In the genomic region with DNA sequence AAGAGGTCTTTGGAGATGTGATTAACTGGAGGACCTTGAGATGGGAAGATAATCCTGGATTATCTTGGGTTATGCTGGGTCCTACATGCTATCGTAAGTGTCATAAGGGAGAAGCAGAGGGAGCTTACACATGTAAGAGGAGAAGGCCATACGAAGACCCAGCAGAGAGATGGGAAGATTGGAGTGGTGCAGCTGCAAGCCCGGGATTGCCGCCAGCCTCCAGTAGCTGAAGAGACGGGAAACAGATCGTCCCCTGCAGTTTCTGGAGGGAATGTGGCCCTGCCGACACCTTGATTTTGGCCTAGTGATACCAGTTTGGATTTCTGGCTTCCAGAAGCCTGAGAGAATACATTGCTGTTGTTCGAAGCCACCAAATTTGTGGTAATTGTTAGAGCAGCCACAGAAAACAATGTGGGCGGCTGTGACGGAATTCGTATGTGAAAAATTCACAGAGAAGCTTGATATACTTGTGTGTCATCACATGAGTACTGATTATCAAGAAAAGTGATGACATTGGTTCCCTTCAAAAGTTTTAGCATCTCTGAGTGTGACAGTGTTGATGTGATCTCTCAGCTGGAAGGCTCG, we compare ENCODE assay signal across 19 cellular contexts.
DNase-seq lines count a peak whose midpoint lies in the region; ATAC-seq and TF ChIP-seq lines count a peak whose summit lies in the region.
"Had no signal": no experiment of that assay in that cellular context is flagged by ENCODE, and none has a peak within 500 bp of the region (broad histone marks: within the 10 kb centered on the region; RNA-seq: fewer than 3 reads in every experiment).

No MANE protein-coding gene starts in this region.

- H3K27ac ChIP-seq in naive thymus-derived CD4-positive, alpha-beta T cell (ENCODE audit: low read depth, low read length) = no peak overlapping the region
- no peak overlapping the region for H3K27ac ChIP-seq in adrenal gland
- H3K27ac ChIP-seq: ascending aorta, heart left ventricle, KMS-11, Peyer's patch, spleen, thyroid gland had no signal

- peak; percentile 49 for DNase-seq in activated naive CD4-positive, alpha-beta T cell treated with Interleukin-2 at 50 U/mL for 16 hours
- DNase-seq in activated naive CD4-positive, alpha-beta T cell treated with anti-CD3 and anti-CD28 coated beads, Interleukin-2, amount 10 ng/mL, durations not matched to agents 7 days and 5 days = no peak
- peak; percentile 76 to 78 for DNase-seq in activated T-cell treated with anti-CD3 and anti-CD28 coated beads, Interleukin-2, amount 50 U/mL, for 48 hours
- no peak for DNase-seq in naive thymus-derived CD4-positive, alpha-beta T cell
- no peak for DNase-seq in stimulated activated effector memory CD8-positive, alpha-beta T cell treated with anti-CD3 and anti-CD28 coated beads, Interleukin-12 subunit alpha, Interleukin-12 subunit beta, amount 100 ng/mL, for 72 hours (ENCODE audit: low spot score in 2 of 2)
- no peak for DNase-seq in adrenal gland
- DNase-seq in NCI-H1092 (lab: John Stamatoyannopoulos, UW) = no peak
- DNase-seq in NCI-H446 treated with DMSO at 0.1 percent for 48 hours (lab: John Stamatoyannopoulos, UW) = no peak
- DNase-seq: endodermal cell, heart left ventricle, NCI-H1105, Peyer's patch, SK-N-SH, spleen, thyroid gland had no signal

- no peaks in the 10 kb centered on the region for H3K4me1 ChIP-seq in naive thymus-derived CD4-positive, alpha-beta T cell (ENCODE audit: control insufficient read depth in 2 of 2, insufficient read depth in 2 of 2, low read length in 2 of 2)
- H3K4me1 ChIP-seq in adrenal gland (replicated peaks in 1 of 2) = no peaks in the 10 kb centered on the region
- H3K4me1 ChIP-seq: ascending aorta, Peyer's patch, thyroid gland had no signal

- H3K4me3 Mint-ChIP-seq in activated naive CD4-positive, alpha-beta T cell treated with anti-CD3 and anti-CD28 coated beads, Interleukin-2, amount 10 ng/mL, durations not matched to agents 7 days and 5 days = no peak overlapping the region
- no peak overlapping the region for H3K4me3 Mint-ChIP-seq in naive thymus-derived CD4-positive, alpha-beta T cell
- H3K4me3 Mint-ChIP-seq in stimulated activated effector memory CD8-positive, alpha-beta T cell treated with anti-CD3 and anti-CD28 coated beads, Interleukin-12 subunit alpha, Interleukin-12 subunit beta, amount 100 ng/mL, for 72 hours = peak overlapping the region; percentile 63
- H3K4me3 Mint-ChIP-seq: endodermal cell, neural crest cell had no signal

- peaks cover 9 to 74% (median 36%) of the 10 kb centered on the region in 3 experiments for H3K36me3 ChIP-seq in naive thymus-derived CD4-positive, alpha-beta T cell (ENCODE audit: control insufficient read depth in 2 of 3, insufficient read depth in 3 of 3, low read length in 3 of 3)
- no peaks in the 10 kb centered on the region for H3K36me3 ChIP-seq in adrenal gland (replicated peaks in 1 of 2)
- H3K36me3 ChIP-seq: Peyer's patch, thyroid gland had no signal

- peaks cover 80% of the 10 kb centered on the region for H3K36me3 Mint-ChIP-seq in activated naive CD4-positive, alpha-beta T cell treated with anti-CD3 and anti-CD28 coated beads, Interleukin-2, amount 10 ng/mL, durations not matched to agents 7 days and 5 days
- peaks cover 0 to 58% (median 38%) of the 10 kb centered on the region in 5 donors for H3K36me3 Mint-ChIP-seq in naive thymus-derived CD4-positive, alpha-beta T cell
- H3K36me3 Mint-ChIP-seq in stimulated activated effector memory CD8-positive, alpha-beta T cell treated with anti-CD3 and anti-CD28 coated beads, Interleukin-12 subunit alpha, Interleukin-12 subunit beta, amount 100 ng/mL, for 72 hours = peaks cover 90% of the 10 kb centered on the region

- no peak overlapping the region for H3K27ac Mint-ChIP-seq in activated naive CD4-positive, alpha-beta T cell treated with anti-CD3 and anti-CD28 coated beads, Interleukin-2, amount 10 ng/mL, durations not matched to agents 7 days and 5 days
- H3K27ac Mint-ChIP-seq in naive thymus-derived CD4-positive, alpha-beta T cell = peak overlapping the region in 5 of 9 donors; percentile 41 to 72 (median 57)
- H3K27ac Mint-ChIP-seq in stimulated activated effector memory CD8-positive, alpha-beta T cell treated with anti-CD3 and anti-CD28 coated beads, Interleukin-12 subunit alpha, Interleukin-12 subunit beta, amount 100 ng/mL, for 72 hours = peak overlapping the region; percentile 99
- H3K27ac Mint-ChIP-seq: endodermal cell had no signal

- no peaks in the 10 kb centered on the region for H3K27me3 ChIP-seq in naive thymus-derived CD4-positive, alpha-beta T cell (ENCODE audit: control insufficient read depth in 2 of 2, insufficient read depth in 2 of 2, low read length in 2 of 2)
- no peaks in the 10 kb centered on the region for H3K27me3 ChIP-seq in adrenal gland
- H3K27me3 ChIP-seq: ascending aorta, heart left ventricle, Peyer's patch, spleen, thyroid gland had no signal

- TF ChIP-seq CTCF in adrenal gland (IDR thresholded peaks at IDR 0.05) = no peak

- peaks cover 13% of the 10 kb centered on the region for H3K4me1 Mint-ChIP-seq in activated naive CD4-positive, alpha-beta T cell treated with anti-CD3 and anti-CD28 coated beads, Interleukin-2, amount 10 ng/mL, durations not matched to agents 7 days and 5 days
- H3K4me1 Mint-ChIP-seq in naive thymus-derived CD4-positive, alpha-beta T cell = peaks cover 20 to 54% (median 34%) of the 10 kb centered on the region in 7 donors
- H3K4me1 Mint-ChIP-seq in stimulated activated effector memory CD8-positive, alpha-beta T cell treated with anti-CD3 and anti-CD28 coated beads, Interleukin-12 subunit alpha, Interleukin-12 subunit beta, amount 100 ng/mL, for 72 hours = peaks cover 73% of the 10 kb centered on the region

- CTCF ChIA-PET in activated naive CD4-positive, alpha-beta T cell treated with anti-CD3 and anti-CD28 coated beads, Interleukin-2, amount 10 ng/mL, durations not matched to agents 7 days and 5 days (lab: Charles Lee) = interaction anchor here (1.0 kb wide), 1 partner anchor 391 kb away, joined by 3 read pairs; the partner anchor contains the start of gene LSM11
- CTCF ChIA-PET in naive thymus-derived CD4-positive, alpha-beta T cell (lab: Charles Lee) = no interaction called here

- POLR2A ChIA-PET in naive thymus-derived CD4-positive, alpha-beta T cell (lab: Charles Lee) = no interaction called here

- intact Hi-C loops in naive thymus-derived CD4-positive, alpha-beta T cell (cut with micrococcal nuclease) = no loop called here
- intact Hi-C loops in adrenal gland (cut with DNase I) = no loop called here

- 93 to 96% (median 95%) methylated on average over 12 of the region's 12 CpGs for WGBS in adrenal gland, 4 donors

- no peaks in the 10 kb centered on the region for H3K9me3 Mint-ChIP-seq in activated naive CD4-positive, alpha-beta T cell treated with anti-CD3 and anti-CD28 coated beads, Interleukin-2, amount 10 ng/mL, durations not matched to agents 7 days and 5 days
- H3K9me3 Mint-ChIP-seq in naive thymus-derived CD4-positive, alpha-beta T cell = peaks cover 0 to 3% (median 0%) of the 10 kb centered on the region in 11 donors
- no peaks in the 10 kb centered on the region for H3K9me3 Mint-ChIP-seq in stimulated activated effector memory CD8-positive, alpha-beta T cell treated with anti-CD3 and anti-CD28 coated beads, Interleukin-12 subunit alpha, Interleukin-12 subunit beta, amount 100 ng/mL, for 72 hours
- H3K9me3 Mint-ChIP-seq: endodermal cell had no signal

- no peaks in the 10 kb centered on the region for H3K27me3 Mint-ChIP-seq in activated naive CD4-positive, alpha-beta T cell treated with anti-CD3 and anti-CD28 coated beads, Interleukin-2, amount 10 ng/mL, durations not matched to agents 7 days and 5 days
- H3K27me3 Mint-ChIP-seq in naive thymus-derived CD4-positive, alpha-beta T cell = no peaks in the 10 kb centered on the region

- TF ChIP-seq POLR2A in adrenal gland (IDR thresholded peaks at IDR 0.05) = no peak

- H3K9me3 ChIP-seq in naive thymus-derived CD4-positive, alpha-beta T cell (ENCODE audit: control insufficient read depth in 2 of 3, low read length in 3 of 3) = no peaks in the 10 kb centered on the region
- H3K9me3 ChIP-seq in adrenal gland (replicated peaks in 1 of 3) = no peaks in the 10 kb centered on the region
- H3K9me3 ChIP-seq: ascending aorta, heart left ventricle, Peyer's patch, SK-N-SH, spleen, thyroid gland had no signal

- no peak overlapping the region for H3K4me3 ChIP-seq in naive thymus-derived CD4-positive, alpha-beta T cell (ENCODE audit: low read length)
- no peak overlapping the region for H3K4me3 ChIP-seq in adrenal gland
- H3K4me3 ChIP-seq: ascending aorta, GM12878, heart left ventricle, Peyer's patch, spleen, thyroid gland had no signal

- ATAC-seq in naive thymus-derived CD4-positive, alpha-beta T cell = no peak
- ATAC-seq in stimulated activated effector memory CD8-positive, alpha-beta T cell treated with anti-CD3 and anti-CD28 coated beads, Interleukin-12 subunit alpha, Interleukin-12 subunit beta, amount 100 ng/mL, for 72 hours = no peak
- ATAC-seq: GM12878, heart left ventricle had no signal

Comparison
In these comparisons a context has a peak if more than half of its experiments do, and no peak if none do; other contexts are left out.
1. DNase-seq: peak in activated naive CD4-positive, alpha-beta T cell treated with Interleukin-2 at 50 U/mL for 16 hours (single experiment) and activated T-cell treated with anti-CD3 and anti-CD28 coated beads, Interleukin-2, amount 50 U/mL, for 48 hours (2 of 2); none in activated naive CD4-positive, alpha-beta T cell treated with anti-CD3 and anti-CD28 coated beads, Interleukin-2, amount 10 ng/mL, durations not matched to agents 7 days and 5 days (single experiment), naive thymus-derived CD4-positive, alpha-beta T cell (0 of 9), stimulated activated effector memory CD8-positive, alpha-beta T cell treated with anti-CD3 and anti-CD28 coated beads, Interleukin-12 subunit alpha, Interleukin-12 subunit beta, amount 100 ng/mL, for 72 hours (0 of 2), adrenal gland (0 of 7), NCI-H1092 (single experiment) and NCI-H446 treated with DMSO at 0.1 percent for 48 hours (single experiment).